21 cellular contexts compared by ENCODE assay signal in the genomic region with DNA sequence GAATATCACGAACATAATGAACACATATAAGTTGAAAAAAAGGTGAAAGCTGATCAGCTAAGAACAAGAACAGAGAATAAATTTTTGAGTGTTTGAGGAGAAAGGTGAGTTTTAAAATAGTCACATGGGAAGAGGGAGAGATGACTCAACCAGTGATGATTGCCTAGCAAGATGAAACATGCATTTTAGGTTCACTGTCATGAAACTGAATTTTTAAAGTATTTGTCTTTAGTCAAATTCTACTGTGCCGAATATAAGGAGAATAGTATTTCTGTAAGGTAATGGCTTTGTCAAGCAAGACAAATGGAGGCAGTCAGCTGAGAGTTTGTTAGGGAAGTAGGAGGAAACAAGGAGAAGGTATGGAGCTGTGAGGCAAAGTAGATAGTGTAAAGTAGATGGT.
A peak's percentile ranks its signal among the peaks of the same experiment; 100 is the strongest.
DNase-seq lines count a peak whose midpoint lies in the region; FAIRE-seq and TF ChIP-seq lines count a peak whose summit lies in the region.
"Had no signal": no experiment of that assay in that cellular context is flagged by ENCODE, and none has a peak within 500 bp of the region (broad histone marks: within the 10 kb centered on the region; RNA-seq: fewer than 3 reads in every experiment).

No MANE protein-coding gene starts in this region.

- H3K27ac ChIP-seq in GM23248, result no peak overlapping the region
- no peak overlapping the region for H3K27ac ChIP-seq in OCI-LY3 (ENCODE audit: low read length)
- peak overlapping the region; percentile 33 for H3K27ac ChIP-seq in keratinocyte (ENCODE audit: control insufficient read depth, insufficient read depth, low read length)
- H3K27ac ChIP-seq: BLaER1 treated with 17β-estradiol and CSF1 and Interleukin-3, amounts not matched to agents 10 nM and 100 nM; HL-60 had no signal

- no peaks in the 10 kb centered on the region for H3K9me1 ChIP-seq in keratinocyte (ENCODE audit: control insufficient read depth, extremely low read depth, insufficient read depth, low read length)

- dilution Hi-C loops in keratinocyte (cut with MboI; ENCODE audit: extremely low pct_ligation_motif_present, low sequenced_read_pairs), result no loop called here

- no peak for TF ChIP-seq CTCF in OCI-LY3 (IDR thresholded peaks at IDR 0.05; ENCODE audit: low read depth, low read length)
- TF ChIP-seq CTCF in bronchial epithelial cell (IDR thresholded peaks at IDR 0.05; ENCODE audit: insufficient read depth, low read length, severe bottlenecking), result no peak
- TF ChIP-seq CTCF in keratinocyte (optimal IDR thresholded peaks at IDR 0.05 in 1 of 3, IDR thresholded peaks at IDR 0.05 in 1 of 3, conservative IDR thresholded peaks at IDR 0.05 in 1 of 3; ENCODE audit: extremely low read depth in 1 of 3, insufficient read depth in 2 of 3, low read length in 3 of 3), result no peak

- H3K4me2 ChIP-seq in GM23248 (ENCODE audit: unreplicated experiment) (no peak overlapping the region), OCI-LY3 (ENCODE audit: low read length) (peak overlapping the region; percentile 20; the same call in 1 of the 2 replicates), keratinocyte (ENCODE audit: control insufficient read depth, extremely low read depth, insufficient read depth, low read depth, low read length) (no peak overlapping the region)
- H3K4me2 ChIP-seq: BLaER1 treated with 17β-estradiol and CSF1 and Interleukin-3, amounts not matched to agents 10 nM and 100 nM; GM23338 had no signal

- no peaks in the 10 kb centered on the region for H3K9me3 ChIP-seq in GM23248 (ENCODE audit: low read depth)
- H3K9me3 ChIP-seq in OCI-LY3 (ENCODE audit: insufficient read depth, low read length), result no peaks in the 10 kb centered on the region
- H3K9me3 ChIP-seq in keratinocyte (ENCODE audit: control insufficient read depth, low read depth, low read length), result no peaks in the 10 kb centered on the region
- H3K9me3 ChIP-seq: BLaER1 treated with 17β-estradiol and CSF1 and Interleukin-3, amounts not matched to agents 10 nM and 100 nM had no signal

- no peaks in the 10 kb centered on the region for H4K20me1 ChIP-seq in GM23248 (ENCODE audit: insufficient read depth)
- no peaks in the 10 kb centered on the region for H4K20me1 ChIP-seq in OCI-LY3 (ENCODE audit: insufficient read depth, low read length)
- H4K20me1 ChIP-seq in keratinocyte (ENCODE audit: control insufficient read depth, extremely low read depth, insufficient read depth, low read length), result no peaks in the 10 kb centered on the region
- H4K20me1 ChIP-seq: BLaER1 treated with 17β-estradiol and CSF1 and Interleukin-3, amounts not matched to agents 10 nM and 100 nM had no signal

- no peaks in the 10 kb centered on the region; the same call in 1 of the 2 replicates for H3K9me2 ChIP-seq in GM23248 (ENCODE audit: insufficient read depth)

- DNase-seq in GM23248 (no peak), bronchial epithelial cell (ENCODE audit: low read depth) (peak; percentile 81), keratinocyte (ENCODE audit: low read depth, low spot score) (no peak), kidney tubule cell (ENCODE audit: low spot score) (no peak), KBM-7 (no peak)
- DNase-seq in central memory CD4-positive, alpha-beta T cell, result no peak
- DNase-seq: Calu3; CD8-positive, alpha-beta T cell; DMS 273 treated with DMSO at 0.1 percent for 48 hours; DMS53; DND-41; EL; HCEC 1CT had no signal

- 0 out of 2 replicates have a peak overlapping the region, but pooled peaks have one; percentile 7 for H2AFZ ChIP-seq in GM23248
- no peak overlapping the region for H2AFZ ChIP-seq in OCI-LY3 (ENCODE audit: low read depth, low read length)
- H2AFZ ChIP-seq in keratinocyte (ENCODE audit: control insufficient read depth, low read length), result peak overlapping the region; percentile 41
- H2AFZ ChIP-seq: GM23338 had no signal

- 43 to 59% methylated on average over 2 of the region's 2 CpGs for WGBS in GM23248 (ENCODE audit: low coverage in 1 of 2, low lambda C conversion rate in 2 of 2, missing lambda C conversion rate in 2 of 2), 2 experiments

- H3K27me3 ChIP-seq in GM23248 (replicated peaks; ENCODE audit: insufficient read depth) (no peaks in the 10 kb centered on the region), OCI-LY3 (ENCODE audit: low read depth, low read length) (no peaks in the 10 kb centered on the region), bronchial epithelial cell (ENCODE audit: control insufficient read depth, insufficient read depth, low read length) (no peaks in the 10 kb centered on the region), keratinocyte (ENCODE audit: control insufficient read depth, extremely low read depth, insufficient read depth, low read length) (no peaks in the 10 kb centered on the region)
- H3K27me3 ChIP-seq: BLaER1 treated with 17β-estradiol and CSF1 and Interleukin-3, amounts not matched to agents 10 nM and 100 nM had no signal

- no peak overlapping the region for H3K9ac ChIP-seq in GM23248
- H3K9ac ChIP-seq in OCI-LY3 (ENCODE audit: low read length), result no peak overlapping the region
- H3K9ac ChIP-seq in keratinocyte (ENCODE audit: control insufficient read depth, extremely low read depth, insufficient read depth, low read length), result no peak overlapping the region
- H3K9ac ChIP-seq: BLaER1 treated with 17β-estradiol and CSF1 and Interleukin-3, amounts not matched to agents 10 nM and 100 nM had no signal

- H3K4me1 ChIP-seq in GM23248 (ENCODE audit: insufficient read depth), result peaks cover 16% of the 10 kb centered on the region
- peaks cover 11% of the 10 kb centered on the region for H3K4me1 ChIP-seq in OCI-LY3 (ENCODE audit: low read length)
- H3K4me1 ChIP-seq in keratinocyte (ENCODE audit: control insufficient read depth, extremely low read depth, insufficient read depth, low read length), result peaks cover 9% of the 10 kb centered on the region
- H3K4me1 ChIP-seq: BLaER1 treated with 17β-estradiol and CSF1 and Interleukin-3, amounts not matched to agents 10 nM and 100 nM had no signal

- in situ Hi-C loops in GM23248 (cut with MboI), result no loop called here
- in situ Hi-C loops in KBM-7 (cut with MboI; ENCODE audit: low pct_unique_long_range_greater_than_20kb, low sequenced_read_pairs), result no loop called here

- H3K79me2 ChIP-seq in GM23248 (ENCODE audit: insufficient read depth) (no peaks in the 10 kb centered on the region), OCI-LY3 (ENCODE audit: low read length) (no peaks in the 10 kb centered on the region), keratinocyte (ENCODE audit: control insufficient read depth, insufficient read depth, low read length) (no peaks in the 10 kb centered on the region)

- H3K4me3 ChIP-seq in GM23248, result no peak overlapping the region
- no peak overlapping the region for H3K4me3 ChIP-seq in OCI-LY3 (ENCODE audit: low read length)
- no peak overlapping the region for H3K4me3 ChIP-seq in bronchial epithelial cell (ENCODE audit: low read depth, low read length)
- H3K4me3 ChIP-seq in keratinocyte (ENCODE audit: control insufficient read depth in 2 of 3, extremely low read depth in 1 of 3, insufficient read depth in 2 of 3, low read depth in 1 of 3, low read length in 3 of 3), result no peak overlapping the region
- H3K4me3 ChIP-seq: BLaER1 treated with 17β-estradiol and CSF1 and Interleukin-3, amounts not matched to agents 10 nM and 100 nM; GM12878; GM23338 had no signal

- H3K36me3 ChIP-seq in GM23248 (ENCODE audit: low read depth) (no peaks in the 10 kb centered on the region), OCI-LY3 (replicated peaks; ENCODE audit: low read depth, low read length) (no peaks in the 10 kb centered on the region), bronchial epithelial cell (ENCODE audit: control insufficient read depth, insufficient read depth, low read length) (no peaks in the 10 kb centered on the region), keratinocyte (ENCODE audit: control insufficient read depth in 2 of 2, extremely low read depth in 1 of 2, insufficient read depth in 2 of 2, low read length in 2 of 2) (no peaks in the 10 kb centered on the region)
- H3K36me3 ChIP-seq: BLaER1 treated with 17β-estradiol and CSF1 and Interleukin-3, amounts not matched to agents 10 nM and 100 nM had no signal

- H3F3A ChIP-seq in GM23248 (ENCODE audit: insufficient read depth), result no peaks in the 10 kb centered on the region

- no peak for FAIRE-seq in bronchial epithelial cell (lab: Jason Lieb, UNC)
- no peak for FAIRE-seq in keratinocyte (lab: Jason Lieb, UNC)
- FAIRE-seq: GM12878, GM19239, H54, HTR-8/SVneo had no signal
